ENCODE assay signal across 8 cellular contexts in the genomic region with DNA sequence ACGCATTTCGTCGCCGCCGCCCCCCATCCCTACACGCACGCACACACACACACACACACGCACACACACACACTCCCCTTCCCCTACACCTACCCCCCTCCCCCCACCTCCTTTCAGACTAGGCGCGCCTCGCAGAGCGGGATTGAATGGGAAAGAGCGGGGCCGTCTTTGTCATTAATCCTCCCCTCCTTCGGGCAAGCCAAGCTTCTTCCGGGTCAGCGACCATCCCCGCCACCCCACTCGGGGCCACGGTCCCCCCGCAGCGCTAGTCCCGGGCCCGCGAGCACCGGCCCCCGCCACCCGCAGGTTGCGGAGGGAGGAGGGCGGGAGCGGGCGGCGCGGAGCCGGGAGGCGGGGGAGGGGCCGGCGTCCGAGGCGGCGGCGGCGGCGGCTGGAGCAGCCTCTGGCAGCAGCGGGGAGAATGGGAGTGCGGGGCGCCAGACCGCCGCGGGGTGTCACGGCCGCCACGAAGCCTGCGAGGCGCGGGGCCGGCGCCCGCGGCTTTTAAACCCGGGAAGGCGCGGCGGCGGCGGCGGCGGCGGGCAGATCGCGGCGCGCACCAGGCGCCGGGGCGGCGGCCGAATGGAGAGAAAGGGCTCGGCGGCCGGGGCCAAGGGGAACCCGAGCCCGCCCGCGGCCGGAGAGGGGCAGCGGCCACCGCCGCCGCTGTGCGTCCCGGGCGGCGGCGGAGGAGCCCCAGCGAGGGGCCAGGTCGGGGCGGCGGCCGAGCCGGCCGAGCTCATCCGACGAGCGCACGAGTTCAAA. TPM values are rescaled to one million over a fixed set of nuclear protein-coding genes. Genes with fewer than 3 reads are reported as not detected.
DNase-seq lines count a peak whose midpoint lies in the region; ATAC-seq and TF ChIP-seq lines count a peak whose summit lies in the region.

Gene TTC9, plus strand, starts transcription at position 369 of the 765 bp plus-strand sequence. Its CDS starts 214 bp downstream, at position 583.

- H3K36me3 ChIP-seq in HUES48 (ENCODE audit: control insufficient read depth, insufficient read depth, low read length) (no peaks in the 10 kb centered on the region; the same call in 1 of the 2 replicates), gastroesophageal sphincter (no peaks in the 10 kb centered on the region)

- peak within 1 kb of the TSS; percentile 75 for H3K4me3 ChIP-seq in HUES48 (ENCODE audit: low read depth, low read length)
- H3K4me3 ChIP-seq in gastroesophageal sphincter: peak within 1 kb of the TSS; percentile 45 to 71

- peaks cover 9% of the 10 kb centered on the region for H3K27me3 Mint-ChIP-seq in activated T-helper 1 cell treated with anti-CD3 and anti-CD28 coated beads, Interleukin-12 subunit alpha, Interleukin-12 subunit beta, Interleukin-2, Interleukin-4 antibody, amounts not matched to agents 30 ng/mL and 10 ng/mL and 1 ng/mL, durations not matched to agents 14 hours and 24 hours and 36 hours (ENCODE audit: insufficient read depth)
- peaks cover 45% of the 10 kb centered on the region for H3K27me3 Mint-ChIP-seq in osteocyte (ENCODE audit: unreplicated experiment)

- intact Hi-C loops in activated T-helper 1 cell treated with anti-CD3 and anti-CD28 coated beads, Interleukin-12 subunit alpha, Interleukin-12 subunit beta, Interleukin-2, Interleukin-4 antibody, amounts not matched to agents 30 ng/mL and 10 ng/mL and 1 ng/mL, durations not matched to agents 14 hours and 24 hours and 36 hours (cut with micrococcal nuclease): loop anchor here (1.0 to 5.0 kb wide), 5 partner anchors 41 to 874 kb away; partner anchors contain the start of genes MAP3K9, MED6 and SRSF5

- peaks cover 52% of the 10 kb centered on the region for H3K4me1 Mint-ChIP-seq in activated T-helper 1 cell treated with anti-CD3 and anti-CD28 coated beads, Interleukin-12 subunit alpha, Interleukin-12 subunit beta, Interleukin-2, Interleukin-4 antibody, amounts not matched to agents 30 ng/mL and 10 ng/mL and 1 ng/mL, durations not matched to agents 14 hours and 24 hours and 36 hours (ENCODE audit: low read depth)
- H3K4me1 Mint-ChIP-seq in osteocyte (ENCODE audit: unreplicated experiment): peaks cover 17% of the 10 kb centered on the region

- no peaks in the 10 kb centered on the region for H3K9me3 ChIP-seq in HUES48 (ENCODE audit: control insufficient read depth, insufficient read depth, low read length)
- no peaks in the 10 kb centered on the region for H3K9me3 ChIP-seq in gastroesophageal sphincter

- TF ChIP-seq POLR2A in gastroesophageal sphincter (IDR thresholded peaks at IDR 0.05): no peak

- H3K9me3 Mint-ChIP-seq in activated T-helper 1 cell treated with anti-CD3 and anti-CD28 coated beads, Interleukin-12 subunit alpha, Interleukin-12 subunit beta, Interleukin-2, Interleukin-4 antibody, amounts not matched to agents 30 ng/mL and 10 ng/mL and 1 ng/mL, durations not matched to agents 14 hours and 24 hours and 36 hours: no peaks in the 10 kb centered on the region
- no peaks in the 10 kb centered on the region for H3K9me3 Mint-ChIP-seq in osteocyte (ENCODE audit: unreplicated experiment)

- DNase-seq in NCI-H146 (lab: John Stamatoyannopoulos, UW): peak; percentile 61
- no peak for DNase-seq in NCI-H146 treated with DMSO at 0.1 percent for 48 hours (lab: John Stamatoyannopoulos, UW; ENCODE audit: unreplicated experiment)
- no peak for DNase-seq in activated T-helper 1 cell treated with anti-CD3 and anti-CD28 coated beads, Interleukin-12 subunit alpha, Interleukin-12 subunit beta, Interleukin-2, Interleukin-4 antibody, amounts not matched to agents 30 ng/mL and 10 ng/mL and 1 ng/mL, durations not matched to agents 14 hours and 24 hours and 36 hours (ENCODE audit: low spot score)
- DNase-seq in osteocyte (ENCODE audit: extremely low spot score, unreplicated experiment): no peak
- DNase-seq in NCI-H128 (lab: John Stamatoyannopoulos, UW; ENCODE audit: unreplicated experiment): no peak
- DNase-seq in HUDEP-2 (lab: John Stamatoyannopoulos, UW; ENCODE audit: unreplicated experiment in 76 of 76): no peak

- H3K27ac ChIP-seq in HUES48 (ENCODE audit: low read depth, low read length) (peak within 1 kb of the TSS; percentile 63), gastroesophageal sphincter (peak within 1 kb of the TSS in 2 of 4 donors; percentile 24 to 52)

- peaks cover 49% of the 10 kb centered on the region for H3K4me1 ChIP-seq in HUES48 (ENCODE audit: control insufficient read depth, insufficient read depth, low read length)
- peaks cover 0 to 25% (median 3%) of the 10 kb centered on the region in 3 donors for H3K4me1 ChIP-seq in gastroesophageal sphincter

- TF ChIP-seq CTCF in gastroesophageal sphincter (IDR thresholded peaks at IDR 0.05) (no peak), osteocyte (IDR thresholded peaks at IDR 0.05) (no peak)

- peak within 1 kb of the TSS; percentile 77 for H3K9ac ChIP-seq in HUES48 (ENCODE audit: low read depth, low read length)

- no peak for TF ChIP-seq EP300 in gastroesophageal sphincter (IDR thresholded peaks at IDR 0.05)

- peak within 1 kb of the TSS; percentile 97 for H3K4me3 Mint-ChIP-seq in activated T-helper 1 cell treated with anti-CD3 and anti-CD28 coated beads, Interleukin-12 subunit alpha, Interleukin-12 subunit beta, Interleukin-2, Interleukin-4 antibody, amounts not matched to agents 30 ng/mL and 10 ng/mL and 1 ng/mL, durations not matched to agents 14 hours and 24 hours and 36 hours
- peak within 1 kb of the TSS; percentile 78 for H3K4me3 Mint-ChIP-seq in osteocyte (ENCODE audit: unreplicated experiment)

- no peaks in the 10 kb centered on the region for H3K27me3 ChIP-seq in HUES48 (ENCODE audit: control insufficient read depth, insufficient read depth, low read length)
- peaks cover 61% of the 10 kb centered on the region for H3K27me3 ChIP-seq in gastroesophageal sphincter

- peak within 1 kb of the TSS; percentile 88 for H3K27ac Mint-ChIP-seq in activated T-helper 1 cell treated with anti-CD3 and anti-CD28 coated beads, Interleukin-12 subunit alpha, Interleukin-12 subunit beta, Interleukin-2, Interleukin-4 antibody, amounts not matched to agents 30 ng/mL and 10 ng/mL and 1 ng/mL, durations not matched to agents 14 hours and 24 hours and 36 hours
- H3K27ac Mint-ChIP-seq in osteocyte (ENCODE audit: unreplicated experiment): no peak within 1 kb of the TSS

- ATAC-seq in gastroesophageal sphincter: peak; percentile 69

- H3K36me3 Mint-ChIP-seq in activated T-helper 1 cell treated with anti-CD3 and anti-CD28 coated beads, Interleukin-12 subunit alpha, Interleukin-12 subunit beta, Interleukin-2, Interleukin-4 antibody, amounts not matched to agents 30 ng/mL and 10 ng/mL and 1 ng/mL, durations not matched to agents 14 hours and 24 hours and 36 hours (ENCODE audit: low read depth): peaks cover 3% of the 10 kb centered on the region
- H3K36me3 Mint-ChIP-seq in osteocyte (ENCODE audit: unreplicated experiment): no peaks in the 10 kb centered on the region

- 0% methylated on average over 10 of the region's 106 CpGs; no CpG with 5 or more reads in 1 of the 2 donors for WGBS in gastroesophageal sphincter (ENCODE audit: low coverage in 1 of 2), 2 donors

RNA-seq across cellular contexts. Expression of gene TTC9, which starts in this region (rescaled TPM):
- 6.6 and 6.7 TPM in 2 replicates for total RNA-seq in activated T-helper 1 cell treated with anti-CD3 and anti-CD28 coated beads, Interleukin-12 subunit alpha, Interleukin-12 subunit beta, Interleukin-2, Interleukin-4 antibody, amounts not matched to agents 30 ng/mL and 10 ng/mL and 1 ng/mL, durations not matched to agents 14 hours and 24 hours and 36 hours
- total RNA-seq in gastroesophageal sphincter: 1 to 10 TPM in 2 of 4 donors, under 1 TPM in 2; 0.40 to 7.3 (median 1.6) TPM
- 0.99 and 1.2 TPM in 2 replicates for total RNA-seq in osteocyte
